ENCODE assay signal across 1 cellular context in genomic region chrX:77899081-77899828, GRCh38.
A peak's percentile ranks its signal among the peaks of the same experiment; 100 is the strongest.
TF ChIP-seq lines count a peak whose summit lies in the region.

Gene COX7B (plus strand): TSS chrX:77899468. CDS start chrX:77899554, 86 bp downstream.

TF ChIP-seq in K562, 482 proteins besides CTCF, POLR2A, EP300 and RAD21 (continued from another document and continues in another):
- TF ChIP-seq MITF (IDR thresholded peaks at IDR 0.05): no peak
- no peak for TF ChIP-seq DLX4 (CRISPR knock-in tag; IDR thresholded peaks at IDR 0.05)
- no peak for TF ChIP-seq TEAD2 (tag; IDR thresholded peaks at IDR 0.05)
- TF ChIP-seq MAFG (tag; conservative IDR thresholded peaks at IDR 0.05): no peak
- TF ChIP-seq POLR3G (IDR thresholded peaks at IDR 0.05; ENCODE audit: extremely low read depth, insufficient read length, insufficient replicate concordance): no peak
- no peak for TF ChIP-seq PREB (CRISPR knock-in tag; IDR thresholded peaks at IDR 0.05)
- TF ChIP-seq ZNF696 (CRISPR knock-in tag; conservative IDR thresholded peaks at IDR 0.05): no peak
- no peak for TF ChIP-seq SRSF1 (IDR thresholded peaks at IDR 0.05; ENCODE audit: low read depth, low read length)
- no peak for TF ChIP-seq MED1 (CRISPR knock-in tag; IDR thresholded peaks at IDR 0.05; ENCODE audit: borderline replicate concordance)
- no peak for TF ChIP-seq GTF3C2 (IDR thresholded peaks at IDR 0.05; ENCODE audit: borderline replicate concordance, extremely low read depth, insufficient read length)
- TF ChIP-seq XRCC5 (IDR thresholded peaks at IDR 0.05; ENCODE audit: low read depth, low read length): no peak
- TF ChIP-seq CAMTA2 (CRISPR knock-in tag; conservative IDR thresholded peaks at IDR 0.05): no peak
- no peak for TF ChIP-seq NFIX (CRISPR knock-in tag; IDR thresholded peaks at IDR 0.05; ENCODE audit: low read depth)
- TF ChIP-seq JUND (IDR thresholded peaks at IDR 0.05; ENCODE audit: borderline replicate concordance, low read depth, low read length): peak; percentile 63
- peak; percentile 40; the same call in 1 of the 3 replicates for TF ChIP-seq JUND (tag; IDR thresholded peaks at IDR 0.05; ENCODE audit: borderline replicate concordance, low read depth, low read length)
- TF ChIP-seq DEAF1 (CRISPR knock-in tag; IDR thresholded peaks at IDR 0.05): no peak
- TF ChIP-seq TCF15 (CRISPR knock-in tag; IDR thresholded peaks at IDR 0.05): no peak
- TF ChIP-seq CSDE1 (IDR thresholded peaks at IDR 0.05): no peak
- no peak for TF ChIP-seq SIN3A (IDR thresholded peaks at IDR 0.05; ENCODE audit: borderline replicate concordance in 2 of 2, control insufficient read depth in 1 of 2, low read depth in 2 of 2, low read length in 2 of 2)
- TF ChIP-seq GATAD2A (IDR thresholded peaks at IDR 0.05): no peak
- TF ChIP-seq BCOR (IDR thresholded peaks at IDR 0.05): no peak
- TF ChIP-seq BMI1 (IDR thresholded peaks at IDR 0.05; ENCODE audit: low read length): no peak
- no peak for TF ChIP-seq NFE2 (IDR thresholded peaks at IDR 0.05; ENCODE audit: low read depth)
- no peak for TF ChIP-seq ZBTB1 (CRISPR knock-in tag; IDR thresholded peaks at IDR 0.05; ENCODE audit: borderline replicate concordance, low read depth)
- no peak for TF ChIP-seq ZBTB43 (CRISPR knock-in tag; IDR thresholded peaks at IDR 0.05)
- no peak for TF ChIP-seq PPARD (CRISPR knock-in tag; IDR thresholded peaks at IDR 0.05)
- no peak for TF ChIP-seq USF2 (CRISPR knock-in tag; IDR thresholded peaks at IDR 0.05)
- TF ChIP-seq GABPB2 (CRISPR knock-in tag; conservative IDR thresholded peaks at IDR 0.05): no peak
- TF ChIP-seq CBFA2T2 (conservative IDR thresholded peaks at IDR 0.05): no peak
- no peak for TF ChIP-seq ZNF277 (CRISPR knock-in tag; IDR thresholded peaks at IDR 0.05; ENCODE audit: borderline replicate concordance)
- TF ChIP-seq HMGXB4 (CRISPR knock-in tag; IDR thresholded peaks at IDR 0.05): no peak
- TF ChIP-seq THAP7 (CRISPR knock-in tag; IDR thresholded peaks at IDR 0.05): no peak
- peak; percentile 87 for TF ChIP-seq CREB1 (IDR thresholded peaks at IDR 0.05)
- TF ChIP-seq CREB1 (CRISPR knock-in tag; IDR thresholded peaks at IDR 0.05): peak; percentile 69
- no peak for TF ChIP-seq XRCC3 (IDR thresholded peaks at IDR 0.05)
- peak; percentile 49; the same call in 1 of the 2 replicates for TF ChIP-seq POLR2G (IDR thresholded peaks at IDR 0.05; ENCODE audit: low read depth, low read length)
- no peak for TF ChIP-seq ZNF57 (CRISPR knock-in tag; IDR thresholded peaks at IDR 0.05)
- no peak for TF ChIP-seq ZNF175 (CRISPR knock-in tag; IDR thresholded peaks at IDR 0.05; ENCODE audit: low read depth)
- no peak for TF ChIP-seq ATF3 (IDR thresholded peaks at IDR 0.05)
- no peak for TF ChIP-seq ATF3 (CRISPR knock-in tag; conservative IDR thresholded peaks at IDR 0.05)
- TF ChIP-seq MCM3 (IDR thresholded peaks at IDR 0.05): no peak
- TF ChIP-seq MIER1 (IDR thresholded peaks at IDR 0.05; ENCODE audit: low read depth): no peak
- no peak for TF ChIP-seq SETDB1 (IDR thresholded peaks at IDR 0.05; ENCODE audit: low read length)
- TF ChIP-seq BRCA1 (IDR thresholded peaks at IDR 0.05): no peak; the same call in 1 of the 2 replicates
- TF ChIP-seq BRCA1 (CRISPR knock-in tag; IDR thresholded peaks at IDR 0.05): no peak
- TF ChIP-seq NCOA1 (IDR thresholded peaks at IDR 0.05; ENCODE audit: low read depth): no peak
- TF ChIP-seq MYBL2 (IDR thresholded peaks at IDR 0.05; ENCODE audit: low read depth): no peak
- TF ChIP-seq MYBL2 (CRISPR knock-in tag; IDR thresholded peaks at IDR 0.05; ENCODE audit: borderline replicate concordance): no peak
- TF ChIP-seq IRF9 (tag; IDR thresholded peaks at IDR 0.05): no peak
- no peak for TF ChIP-seq ZNF311 (CRISPR knock-in tag; IDR thresholded peaks at IDR 0.05)
- no peak for TF ChIP-seq ZEB2 (IDR thresholded peaks at IDR 0.05)
- TF ChIP-seq RBBP5 (IDR thresholded peaks at IDR 0.05; ENCODE audit: borderline replicate concordance, insufficient read depth, low read length, poor library complexity, severe bottlenecking): peak; percentile 30
- no peak for TF ChIP-seq HLTF (IDR thresholded peaks at IDR 0.05)
- no peak for TF ChIP-seq HSF4 (CRISPR knock-in tag; IDR thresholded peaks at IDR 0.05; ENCODE audit: borderline replicate concordance)
- no peak for TF ChIP-seq STAT5B (CRISPR knock-in tag; IDR thresholded peaks at IDR 0.05)
- TF ChIP-seq TAF9B (IDR thresholded peaks at IDR 0.05; ENCODE audit: partially characterized antibody): peak; percentile 84
- TF ChIP-seq MCM5 (IDR thresholded peaks at IDR 0.05; ENCODE audit: low read depth): no peak
